In the genomic region with DNA sequence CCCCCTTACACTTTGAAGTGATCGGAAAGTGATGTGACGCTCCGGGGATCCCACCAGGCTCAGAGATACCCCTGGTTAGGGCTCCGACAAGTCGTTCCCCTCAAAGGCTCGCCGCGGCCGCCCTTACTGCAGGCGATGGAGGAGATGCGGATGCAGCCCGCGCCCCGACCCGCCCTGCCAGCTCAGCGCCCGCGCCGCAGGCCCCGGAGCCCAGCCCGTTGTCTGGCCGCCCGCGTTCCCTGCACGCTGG, we compare ENCODE assay signal across 8 cellular contexts. TPM values are rescaled to one million over a fixed set of nuclear protein-coding genes. Genes with fewer than 3 reads are reported as not detected.
A peak's percentile ranks its signal among the peaks of the same experiment; 100 is the strongest.
DNase-seq lines count a peak whose midpoint lies in the region; ATAC-seq and TF ChIP-seq lines count a peak whose summit lies in the region.

No MANE protein-coding gene starts in this region.

- H3K36me3 ChIP-seq in SJSA1, result peaks cover 32% of the 10 kb centered on the region

- peak; percentile 32 for ATAC-seq in GM19438 (IDR thresholded peaks at IDR 0.05; ENCODE audit: low read depth, unreplicated experiment)

- peak overlapping the region; percentile 80 for H3K27ac ChIP-seq in SJSA1

- in situ Hi-C loops in GM13977 (cut with MboI; ENCODE audit: low pct_unique_long_range_greater_than_20kb, low sequenced_read_pairs, unreplicated experiment), result no loop called here

- DNase-seq in SJSA1 (ENCODE audit: low read depth in 1 of 2, low spot score in 2 of 2), result no peak
- no peak for DNase-seq in fibroblast of mammary gland (ENCODE audit: low read depth)
- DNase-seq in skeletal muscle cell (ENCODE audit: low read depth), result no peak
- no peak for DNase-seq in HCEC 1CT
- no peak for DNase-seq in DMS153 treated with DMSO at 0.1 percent for 48 hours (lab: John Stamatoyannopoulos, UW; ENCODE audit: unreplicated experiment)
- DNase-seq in GM13977 (ENCODE audit: low spot score), result no peak
- DNase-seq in NCI-H748 treated with DMSO at 0.1 percent for 48 hours (lab: John Stamatoyannopoulos, UW), result no peak

- TF ChIP-seq CTCF in fibroblast of mammary gland (conservative IDR thresholded peaks at IDR 0.05; ENCODE audit: control insufficient read depth, insufficient read depth, low read depth, low read length), result no peak
- no peak for TF ChIP-seq CTCF in GM13977 (IDR thresholded peaks at IDR 0.05; ENCODE audit: extremely low read depth, insufficient read depth, missing control alignments)

- no peaks in the 10 kb centered on the region for H3K27me3 ChIP-seq in SJSA1 (replicated peaks)

- H3K4me3 ChIP-seq in SJSA1, result peak overlapping the region; percentile 93
- H3K4me3 ChIP-seq in fibroblast of mammary gland (ENCODE audit: control insufficient read depth, low read depth, low read length), result peak overlapping the region; percentile 97
- H3K4me3 ChIP-seq in skeletal muscle cell (ENCODE audit: low read depth, low read length), result peak overlapping the region; percentile 99

- peaks cover 8% of the 10 kb centered on the region; the same call in 1 of the 2 replicates for H3K4me1 ChIP-seq in SJSA1 (replicated peaks)

- no peaks in the 10 kb centered on the region for H3K9me3 ChIP-seq in SJSA1 (replicated peaks)

RNA-seq across cellular contexts. Expression of gene GLT8D1, which starts 0.2 kb away (rescaled TPM):
- 50.3 and 59.4 TPM in 2 replicates for total RNA-seq in SJSA1 (2014; rRNA removed; shearing (Covaris generic))

RNA-seq across cellular contexts. Expression of gene SPCS1, which starts 0.5 kb away (rescaled TPM):
- total RNA-seq in SJSA1 (2014; rRNA removed; shearing (Covaris generic)), result 94.7 and 111 TPM in 2 replicates

RNA-seq across cellular contexts. Expression of gene GNL3, which starts 19.5 kb away (rescaled TPM):
- total RNA-seq in SJSA1 (2014; rRNA removed; shearing (Covaris generic)), result 92.6 and 134 TPM in 2 replicates

RNA-seq across cellular contexts. Expression of gene PBRM1, which starts 19.6 kb away (rescaled TPM):
- 39.3 and 39.6 TPM in 2 replicates for total RNA-seq in SJSA1 (2014; rRNA removed; shearing (Covaris generic))
